ENCODE assay signal across 25 cellular contexts in the genomic region with DNA sequence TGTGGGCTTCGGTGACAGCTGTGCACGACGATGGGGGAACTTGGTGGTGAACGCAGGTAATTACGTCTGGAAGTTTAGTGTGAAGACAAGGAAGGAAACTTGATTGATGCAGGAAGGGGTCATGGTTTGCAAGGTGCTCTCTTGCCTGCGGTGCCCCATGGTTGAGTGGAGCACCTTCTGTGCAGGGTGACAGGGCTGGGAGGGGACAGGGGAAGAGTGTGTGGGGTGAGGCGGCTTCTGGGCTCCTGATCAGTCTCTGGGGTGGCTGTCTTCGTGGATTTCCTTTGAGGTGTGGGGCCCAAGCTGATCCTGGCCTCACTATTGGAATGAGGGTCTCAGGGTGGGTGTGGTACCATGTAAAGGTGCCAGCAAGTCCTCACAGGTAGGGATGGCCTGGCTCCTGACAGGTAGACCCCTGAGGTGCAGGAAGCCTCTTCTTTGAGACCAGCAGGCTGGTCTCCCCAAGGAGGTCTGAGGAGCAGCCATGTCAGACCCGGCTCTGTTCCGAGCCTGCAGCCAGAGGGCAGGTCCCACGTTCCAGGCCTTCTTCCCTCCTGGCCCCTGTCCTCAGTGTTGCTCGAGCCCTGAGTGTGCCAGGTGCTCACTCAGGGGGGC.
DNase-seq lines count a peak whose midpoint lies in the region; ATAC-seq and TF ChIP-seq lines count a peak whose summit lies in the region.
"Had no signal": no experiment of that assay in that cellular context is flagged by ENCODE, and none has a peak within 500 bp of the region (broad histone marks: within the 10 kb centered on the region; RNA-seq: fewer than 3 reads in every experiment).

No MANE protein-coding gene starts in this region.

- intact Hi-C loops in vagina (cut with DNase I) (no loop called here), aorta (cut with DNase I) (no loop called here)

- no peak overlapping the region for H3K4me2 ChIP-seq in neuronal stem cell (ENCODE audit: insufficient read depth, low read length, poor library complexity, severe bottlenecking)

- no peak overlapping the region for H3K4me3 ChIP-seq in endodermal cell (ENCODE audit: low read length)
- no peak overlapping the region for H3K4me3 ChIP-seq in neuronal stem cell (ENCODE audit: low read length in 2 of 2)
- H3K4me3 ChIP-seq in vagina, result no peak overlapping the region
- H3K4me3 ChIP-seq in aorta (ENCODE audit: low read length in 2 of 2), result no peak overlapping the region
- H3K4me3 ChIP-seq: GM23248, K562, SJCRH30 had no signal

- H3K23ac ChIP-seq in neuronal stem cell (ENCODE audit: low read depth, low read length, poor library complexity), result no peak overlapping the region

- TF ChIP-seq CTCF in endodermal cell (conservative IDR thresholded peaks at IDR 0.05) (no peak), vagina (IDR thresholded peaks at IDR 0.05) (no peak)

- H3K27me3 Mint-ChIP-seq in endodermal cell (ENCODE audit: insufficient read depth), result peaks cover 10% of the 10 kb centered on the region

- no peak overlapping the region for H3K4ac ChIP-seq in neuronal stem cell (ENCODE audit: low read length)

- no peak overlapping the region for H4K91ac ChIP-seq in neuronal stem cell (ENCODE audit: low read depth, low read length, poor library complexity)

- H3K4me1 ChIP-seq in endodermal cell (ENCODE audit: control insufficient read depth, insufficient read depth, low read length) (no peaks in the 10 kb centered on the region), neuronal stem cell (ENCODE audit: control insufficient read depth in 2 of 2, insufficient read depth in 1 of 2, low read depth in 1 of 2, low read length in 2 of 2) (peaks cover 0 to 4% of the 10 kb centered on the region in 2 donors), vagina (no peaks in the 10 kb centered on the region), aorta (ENCODE audit: control insufficient read depth in 1 of 2, insufficient read depth in 2 of 2, low read length in 2 of 2) (no peaks in the 10 kb centered on the region)
- H3K4me1 ChIP-seq: SJCRH30 had no signal

- no peak overlapping the region for H2BK12ac ChIP-seq in neuronal stem cell (ENCODE audit: low read length)

- H3K36me3 Mint-ChIP-seq in endodermal cell (ENCODE audit: low read depth), result peaks cover 11% of the 10 kb centered on the region
- H3K36me3 Mint-ChIP-seq: CD4-positive, CD25-positive, alpha-beta regulatory T cell had no signal

- DNase-seq in activated CD8-positive, alpha-beta memory T cell treated with anti-CD3 and anti-CD28 coated beads, Interleukin-2, amount 50 U/mL, for 48 hours, result peak; percentile 15
- DNase-seq in activated CD8-positive, alpha-beta memory T cell treated with anti-CD3 and anti-CD28 coated beads, Interleukin-2, amount 50 U/mL, for 4 hours, result no peak
- DNase-seq in endodermal cell (peak; percentile 10), neuronal stem cell (ENCODE audit: low spot score) (no peak), vagina (ENCODE audit: extremely low spot score in 2 of 2) (peak; percentile 72 to 93), NCI-H1436 treated with DMSO at 0.1 percent for 48 hours (lab: John Stamatoyannopoulos, UW) (no peak), aorta (no peak)
- DNase-seq: 8988T; ACHN; CD4-positive, CD25-positive, alpha-beta regulatory T cell; DMS153; GM23248; H9; Kasumi-1; NCI-H1092 treated with DMSO at 0.1 percent for 48 hours; NCI-H1436; NCI-H187 treated with DMSO at 0.1 percent for 48 hours; NCI-H2171 treated with DMSO at 0.1 percent for 48 hours; NCI-H446; NCI-H524 treated with DMSO at 0.1 percent for 48 hours; NCI-H774; PC-3; SJCRH30 had no signal

- no peak overlapping the region for H2BK5ac ChIP-seq in neuronal stem cell (ENCODE audit: low read length)

- no peaks in the 10 kb centered on the region for H3K79me1 ChIP-seq in neuronal stem cell (ENCODE audit: low read depth, low read length)

- H3K27ac ChIP-seq in endodermal cell (ENCODE audit: low read depth, low read length), result no peak overlapping the region
- H3K27ac ChIP-seq in neuronal stem cell (replicated peaks; ENCODE audit: low read length), result no peak overlapping the region
- no peak overlapping the region for H3K27ac ChIP-seq in vagina
- H3K27ac ChIP-seq in aorta (ENCODE audit: low read depth in 1 of 2, low read length in 2 of 2), result no peak overlapping the region
- H3K27ac ChIP-seq: GM23248, SJCRH30 had no signal

- no peak overlapping the region for H3K27ac Mint-ChIP-seq in endodermal cell
- H3K27ac Mint-ChIP-seq: CD4-positive, CD25-positive, alpha-beta regulatory T cell had no signal

- WGBS in endodermal cell (ENCODE audit: insufficient coverage in 1 of 2, insufficient read length in 1 of 2), 2 experiments, result 90 to 92% methylated on average over 2 to 12 of the region's 12 CpGs
- no CpG with 5 or more reads among the region's 12 CpGs for WGBS in neuronal stem cell (ENCODE audit: extremely low coverage in 2 of 2, insufficient read length in 2 of 2, insufficient replicate concordance in 1 of 2), 2 donors
- WGBS in aorta, 2 donors, result 80 to 84% methylated on average over 12 of the region's 12 CpGs

- H3K9me3 Mint-ChIP-seq in endodermal cell, result peaks cover 28% of the 10 kb centered on the region

- H2BK120ac ChIP-seq in neuronal stem cell (ENCODE audit: low read depth, low read length), result no peak overlapping the region

- no peak overlapping the region for H2AFZ ChIP-seq in neuronal stem cell (ENCODE audit: low read length)
- H2AFZ ChIP-seq: GM23248 had no signal

- H3K27me3 ChIP-seq in endodermal cell (ENCODE audit: control insufficient read depth, insufficient read depth, low read length, poor library complexity, severe bottlenecking), result no peaks in the 10 kb centered on the region
- no peaks in the 10 kb centered on the region for H3K27me3 ChIP-seq in neuronal stem cell (ENCODE audit: control insufficient read depth in 3 of 3, insufficient read depth in 3 of 3, low read depth in 1 of 3, low read length in 3 of 3)
- no peaks in the 10 kb centered on the region for H3K27me3 ChIP-seq in vagina
- H3K27me3 ChIP-seq in aorta (ENCODE audit: control insufficient read depth in 1 of 2, insufficient read depth in 2 of 2, low read length in 1 of 2), result no peaks in the 10 kb centered on the region
- H3K27me3 ChIP-seq: SJCRH30 had no signal

- no peak overlapping the region for H3K18ac ChIP-seq in neuronal stem cell (ENCODE audit: low read length)

- no peak overlapping the region for H2AK5ac ChIP-seq in neuronal stem cell (ENCODE audit: low read depth, low read length)

- H4K8ac ChIP-seq in neuronal stem cell (ENCODE audit: low read depth, low read length), result no peak overlapping the region

- ATAC-seq in aorta (ENCODE audit: low FRiP score) (no peak), HG03432 (IDR thresholded peaks at IDR 0.05; ENCODE audit: unreplicated experiment) (no peak)
- ATAC-seq: K562, PC-3 had no signal

- H3K9ac ChIP-seq in endodermal cell (ENCODE audit: extremely low read depth, low read length, poor library complexity, severe bottlenecking) (no peak overlapping the region), neuronal stem cell (ENCODE audit: low read depth, low read length, poor library complexity) (no peak overlapping the region)
- H3K9ac ChIP-seq: GM23248 had no signal

- TF ChIP-seq POLR2A in vagina (IDR thresholded peaks at IDR 0.05), result no peak

- H3K36me3 ChIP-seq in endodermal cell (ENCODE audit: control insufficient read depth, insufficient read depth, low read length) (no peaks in the 10 kb centered on the region), neuronal stem cell (replicated peaks in 1 of 2; ENCODE audit: control insufficient read depth in 2 of 2, insufficient read depth in 2 of 2, low read length in 2 of 2) (no peaks in the 10 kb centered on the region), vagina (no peaks in the 10 kb centered on the region), aorta (ENCODE audit: control insufficient read depth in 1 of 2, insufficient read depth in 2 of 2, low read length in 1 of 2) (no peaks in the 10 kb centered on the region)
- H3K36me3 ChIP-seq: SJCRH30 had no signal

- no peak overlapping the region for H3K4me3 Mint-ChIP-seq in endodermal cell
- H3K4me3 Mint-ChIP-seq: CD4-positive, CD25-positive, alpha-beta regulatory T cell; H9 had no signal

- no peak overlapping the region for H3K14ac ChIP-seq in neuronal stem cell (ENCODE audit: low read length)

- peak overlapping the region; percentile 31 for H2BK15ac ChIP-seq in neuronal stem cell (ENCODE audit: low read length)

- H3K9me3 ChIP-seq in endodermal cell (ENCODE audit: control insufficient read depth, low read length), result peaks cover 10% of the 10 kb centered on the region
- H3K9me3 ChIP-seq in neuronal stem cell (replicated peaks in 1 of 2; ENCODE audit: control insufficient read depth in 2 of 2, insufficient read depth in 1 of 2, low read depth in 1 of 2, low read length in 2 of 2), result peaks cover 0 to 3% of the 10 kb centered on the region in 2 donors
- H3K9me3 ChIP-seq in vagina, result no peaks in the 10 kb centered on the region
- H3K9me3 ChIP-seq in aorta (ENCODE audit: control insufficient read depth, low read length), result peaks cover 4% of the 10 kb centered on the region
- H3K9me3 ChIP-seq: SJCRH30 had no signal

- H3K4me1 Mint-ChIP-seq in endodermal cell, result peaks cover 17% of the 10 kb centered on the region
- H3K4me1 Mint-ChIP-seq: CD4-positive, CD25-positive, alpha-beta regulatory T cell had no signal

Comparison
In these comparisons a context has a peak if more than half of its experiments do, and no peak if none do; other contexts are left out.
1. DNase-seq: peak in activated CD8-positive, alpha-beta memory T cell treated with anti-CD3 and anti-CD28 coated beads, Interleukin-2, amount 50 U/mL, for 48 hours (single experiment), endodermal cell (single experiment) and vagina (2 of 2); none in activated CD8-positive, alpha-beta memory T cell treated with anti-CD3 and anti-CD28 coated beads, Interleukin-2, amount 50 U/mL, for 4 hours (single experiment), neuronal stem cell (single experiment), NCI-H1436 treated with DMSO at 0.1 percent for 48 hours (single experiment) and aorta (0 of 2).